1 cellular context compared by ENCODE assay signal in genomic region chr13:50124536-50125305, GRCh38.
TF ChIP-seq lines count a peak whose summit lies in the region.

No MANE protein-coding gene starts in this region.

TF ChIP-seq in HepG2, 621 proteins besides CTCF, POLR2A, EP300 and RAD21 (continued from another document and continues in another):
- TF ChIP-seq ZNF281 (CRISPR knock-in tag; IDR thresholded peaks at IDR 0.05; ENCODE audit: borderline replicate concordance) (no peak; the same call in none of the 2 replicates), ZZZ3 (CRISPR knock-in tag; IDR thresholded peaks at IDR 0.05; ENCODE audit: borderline replicate concordance) (peak; percentile 40; the same call in 1 of the 2 replicates), ZNF841 (CRISPR knock-in tag; IDR thresholded peaks at IDR 0.05; ENCODE audit: borderline replicate concordance) (peak; percentile 55; the same call in 1 of the 2 replicates), ZFP82 (CRISPR knock-in tag; IDR thresholded peaks at IDR 0.05; ENCODE audit: borderline replicate concordance) (0 out of 2 replicates have a peak, but pooled peaks have one; percentile 24), ZNF709 (CRISPR knock-in tag; IDR thresholded peaks at IDR 0.05) (peak; percentile 44), NR2C2 (CRISPR knock-in tag; IDR thresholded peaks at IDR 0.05; ENCODE audit: borderline replicate concordance) (0 out of 2 replicates have a peak, but pooled peaks have one; percentile 29), ZNF780A (CRISPR knock-in tag; IDR thresholded peaks at IDR 0.05) (0 out of 2 replicates have a peak, but pooled peaks have one; percentile 52), TRAFD1 (CRISPR knock-in tag; IDR thresholded peaks at IDR 0.05; ENCODE audit: borderline replicate concordance) (no peak), AGO2 (optimal IDR thresholded peaks at IDR 0.05; ENCODE audit: low read depth, low read length) (peak; percentile 74), ZNF547 (CRISPR knock-in tag; IDR thresholded peaks at IDR 0.05) (peak; percentile 73), ZNF432 (CRISPR knock-in tag; IDR thresholded peaks at IDR 0.05; ENCODE audit: borderline replicate concordance) (no peak), ZBTB38 (CRISPR knock-in tag; IDR thresholded peaks at IDR 0.05) (0 out of 2 replicates have a peak, but pooled peaks have one; percentile 25), FOXA1 (IDR thresholded peaks at IDR 0.05) (no peak), FOXA1 (CRISPR knock-in tag; IDR thresholded peaks at IDR 0.05) (peak; percentile 68), MED8 (CRISPR knock-in tag; IDR thresholded peaks at IDR 0.05; ENCODE audit: insufficient replicate concordance) (no peak), AHDC1 (CRISPR knock-in tag; IDR thresholded peaks at IDR 0.05; ENCODE audit: borderline replicate concordance) (no peak), GLI4 (CRISPR knock-in tag; IDR thresholded peaks at IDR 0.05; ENCODE audit: borderline replicate concordance) (peak; percentile 79; the same call in 1 of the 2 replicates), ZNF605 (CRISPR knock-in tag; IDR thresholded peaks at IDR 0.05) (0 out of 2 replicates have a peak, but pooled peaks have one; percentile 34), ZFX (CRISPR knock-in tag; IDR thresholded peaks at IDR 0.05; ENCODE audit: low read depth) (no peak; the same call in 1 of the 2 replicates), SP4 (CRISPR knock-in tag; IDR thresholded peaks at IDR 0.05) (0 out of 2 replicates have a peak, but pooled peaks have one; percentile 11), PLRG1 (conservative IDR thresholded peaks at IDR 0.05) (no peak), HNRNPLL (IDR thresholded peaks at IDR 0.05; ENCODE audit: low read depth, low read length, poor library complexity, severe bottlenecking) (peak; percentile 8), ZNF414 (CRISPR knock-in tag; IDR thresholded peaks at IDR 0.05) (peak; percentile 97), ZBTB40 (IDR thresholded peaks at IDR 0.05) (no peak), ZBTB40 (CRISPR knock-in tag; IDR thresholded peaks at IDR 0.05) (0 out of 2 replicates have a peak, but pooled peaks have one; percentile 16), KAT7 (CRISPR knock-in tag; IDR thresholded peaks at IDR 0.05; ENCODE audit: borderline replicate concordance) (0 out of 2 replicates have a peak, but pooled peaks have one; percentile 19), EEA1 (CRISPR knock-in tag; IDR thresholded peaks at IDR 0.05; ENCODE audit: borderline replicate concordance) (0 out of 2 replicates have a peak, but pooled peaks have one; percentile 54), ATM (IDR thresholded peaks at IDR 0.05; ENCODE audit: borderline replicate concordance) (no peak), TRIM24 (CRISPR knock-in tag; IDR thresholded peaks at IDR 0.05) (no peak), LBX2 (CRISPR knock-in tag; IDR thresholded peaks at IDR 0.05; ENCODE audit: borderline replicate concordance) (no peak), ZNF251 (CRISPR knock-in tag; IDR thresholded peaks at IDR 0.05) (0 out of 2 replicates have a peak, but pooled peaks have one; percentile 44), ZSCAN9 (CRISPR knock-in tag; IDR thresholded peaks at IDR 0.05; ENCODE audit: borderline replicate concordance) (no peak), ZNF362 (CRISPR knock-in tag; IDR thresholded peaks at IDR 0.05; ENCODE audit: borderline replicate concordance) (0 out of 2 replicates have a peak, but pooled peaks have one; percentile 21), WIZ (CRISPR knock-in tag; IDR thresholded peaks at IDR 0.05) (no peak), AGO1 (IDR thresholded peaks at IDR 0.05; ENCODE audit: low read depth, low read length, poor library complexity, severe bottlenecking) (peak; percentile 12), MAZ (IDR thresholded peaks at IDR 0.05; ENCODE audit: borderline replicate concordance, low read depth, low read length) (peak; percentile 58; the same call in 1 of the 2 replicates), MAZ (CRISPR knock-in tag; IDR thresholded peaks at IDR 0.05; ENCODE audit: low read depth) (no peak)
